8 cellular contexts compared by ENCODE assay signal in the genomic region with DNA sequence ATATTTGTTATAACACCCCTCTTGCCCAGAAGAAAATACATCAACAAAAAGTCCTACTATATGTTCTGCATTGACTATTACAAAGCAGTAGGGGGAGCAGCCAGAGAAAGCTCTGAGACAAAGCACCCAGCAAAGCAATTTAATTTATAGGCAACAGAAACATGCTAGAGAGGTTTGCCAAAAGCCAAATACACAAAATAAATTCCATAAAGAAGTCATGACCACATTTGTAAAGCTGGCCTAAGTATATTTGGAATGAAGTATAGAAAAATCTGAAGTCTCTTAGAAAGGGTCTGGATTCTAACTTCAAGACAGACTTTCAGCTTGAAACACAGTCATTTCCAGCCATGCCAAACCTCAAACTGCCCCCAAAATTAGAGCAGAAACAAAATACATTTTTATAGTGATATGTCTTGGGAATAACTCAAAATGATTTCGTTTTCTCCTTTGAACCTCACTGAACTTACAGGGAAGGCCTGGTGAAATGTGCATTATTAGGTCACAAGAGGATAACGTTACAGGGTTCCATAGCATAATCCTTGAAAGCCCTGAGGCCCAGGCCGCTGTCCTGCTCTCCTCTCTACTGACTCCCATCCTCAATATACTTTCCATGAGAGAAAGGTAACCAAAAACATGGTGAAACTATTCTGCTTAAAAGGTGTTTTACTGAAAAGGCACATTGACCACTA.
A peak's percentile ranks its signal among the peaks of the same experiment; 100 is the strongest.
DNase-seq lines count a peak whose midpoint lies in the region; ATAC-seq and TF ChIP-seq lines count a peak whose summit lies in the region.

No MANE protein-coding gene starts in this region.

- CTCF ChIA-PET in CD4-positive, alpha-beta T cell (lab: Charles Lee): interaction anchor here (0.7 to 3.6 kb wide), 16 partner anchors 10 to 153 kb away, joined by 3 to 29 read pairs (median 4); no protein-coding TSS in a partner anchor
- CTCF ChIA-PET in WTC11 (lab: Charles Lee): interaction anchor here (0.5 to 2.5 kb wide), 13 partner anchors 12 to 1673 kb away, joined by 3 to 12 read pairs (median 4); no protein-coding TSS in a partner anchor

- peaks cover 76% of the 10 kb centered on the region for H3K4me1 Mint-ChIP-seq in CD4-positive, alpha-beta T cell (ENCODE audit: low read depth)
- peaks cover 12% of the 10 kb centered on the region; the same call in 1 of the 2 replicates for H3K4me1 Mint-ChIP-seq in WTC11

- DNase-seq in CD4-positive, alpha-beta T cell: peak in 1 of 10 experiments; percentile 17
- peak; percentile 48 for DNase-seq in LHCN-M2 (ENCODE audit: low read depth)
- no peak for DNase-seq in WTC11 (ENCODE audit: low spot score)
- DNase-seq in germinal center (ENCODE audit: low spot score): peak; percentile 35
- DNase-seq in superior temporal gyrus (ENCODE audit: extremely low spot score): peak; percentile 48

- no peaks in the 10 kb centered on the region for H3K27me3 ChIP-seq in CD4-positive, alpha-beta T cell (ENCODE audit: control insufficient read depth, insufficient read depth, low read length)

- intact Hi-C loops in CD4-positive, alpha-beta T cell (cut with DNase I, micrococcal nuclease): loop anchor here (1.0 to 10.0 kb wide), 5 partner anchors 37 to 338 kb away; no protein-coding TSS in a partner anchor

- TF ChIP-seq CTCF in CD4-positive, alpha-beta T cell (IDR thresholded peaks at IDR 0.05): peak; percentile 80
- peak; percentile 52; the same call in 1 of the 2 replicates for TF ChIP-seq CTCF in GM12875 (IDR thresholded peaks at IDR 0.05; ENCODE audit: borderline replicate concordance, insufficient read depth, low read depth, low read length)
- TF ChIP-seq CTCF in WTC11 (IDR thresholded peaks at IDR 0.05): peak; percentile 25; the same call in 1 of the 2 replicates

- peak overlapping the region; percentile 96 for H3K27ac Mint-ChIP-seq in CD4-positive, alpha-beta T cell
- H3K27ac Mint-ChIP-seq in WTC11: no peak overlapping the region

- H3K27me3 Mint-ChIP-seq in CD4-positive, alpha-beta T cell: no peaks in the 10 kb centered on the region
- H3K27me3 Mint-ChIP-seq in WTC11 (ENCODE audit: low read depth): peaks cover 27% of the 10 kb centered on the region

- H3K27ac ChIP-seq in CD4-positive, alpha-beta T cell (ENCODE audit: low read depth, low read length): no peak overlapping the region

- H3K9me3 Mint-ChIP-seq in CD4-positive, alpha-beta T cell: no peaks in the 10 kb centered on the region
- H3K9me3 Mint-ChIP-seq in WTC11: peaks cover 4% of the 10 kb centered on the region

- H3K36me3 Mint-ChIP-seq in CD4-positive, alpha-beta T cell (ENCODE audit: low read depth): peaks cover 69% of the 10 kb centered on the region
- H3K36me3 Mint-ChIP-seq in WTC11: peaks cover 2% of the 10 kb centered on the region; the same call in 1 of the 2 replicates

- no peaks in the 10 kb centered on the region for H3K9me3 ChIP-seq in CD4-positive, alpha-beta T cell (ENCODE audit: control insufficient read depth, low read length)

- H3K4me3 ChIP-seq in GM12875 (ENCODE audit: low read depth, low read length): no peak overlapping the region

- H3K4me3 Mint-ChIP-seq in CD4-positive, alpha-beta T cell: peak overlapping the region; percentile 86
- H3K4me3 Mint-ChIP-seq in WTC11: no peak overlapping the region

- no peak for ATAC-seq in CD4-positive, alpha-beta T cell (ENCODE audit: poor library complexity)
- peak; percentile 59 for ATAC-seq in WTC11
- ATAC-seq in GM19023 (IDR thresholded peaks at IDR 0.05; ENCODE audit: unreplicated experiment): no peak
- ATAC-seq in GM21528 (IDR thresholded peaks at IDR 0.05; ENCODE audit: low FRiP score, unreplicated experiment): no peak

- POLR2A ChIA-PET in CD4-positive, alpha-beta T cell (lab: Charles Lee): interaction anchor here (0.6 to 4.4 kb wide), 6 partner anchors 76 to 154 kb away, joined by 3 to 69 read pairs (median 20); no protein-coding TSS in a partner anchor
- POLR2A ChIA-PET in WTC11 (lab: Charles Lee): no interaction called here

TF ChIP-seq in WTC11, 78 proteins besides CTCF, POLR2A, EP300 and RAD21 (continues in another document):
- TF ChIP-seq ZNF416 (CRISPR knock-in tag; IDR thresholded peaks at IDR 0.05): no peak
- no peak for TF ChIP-seq GTF2I (CRISPR knock-in tag; conservative IDR thresholded peaks at IDR 0.05)
- TF ChIP-seq, protein P1, sequence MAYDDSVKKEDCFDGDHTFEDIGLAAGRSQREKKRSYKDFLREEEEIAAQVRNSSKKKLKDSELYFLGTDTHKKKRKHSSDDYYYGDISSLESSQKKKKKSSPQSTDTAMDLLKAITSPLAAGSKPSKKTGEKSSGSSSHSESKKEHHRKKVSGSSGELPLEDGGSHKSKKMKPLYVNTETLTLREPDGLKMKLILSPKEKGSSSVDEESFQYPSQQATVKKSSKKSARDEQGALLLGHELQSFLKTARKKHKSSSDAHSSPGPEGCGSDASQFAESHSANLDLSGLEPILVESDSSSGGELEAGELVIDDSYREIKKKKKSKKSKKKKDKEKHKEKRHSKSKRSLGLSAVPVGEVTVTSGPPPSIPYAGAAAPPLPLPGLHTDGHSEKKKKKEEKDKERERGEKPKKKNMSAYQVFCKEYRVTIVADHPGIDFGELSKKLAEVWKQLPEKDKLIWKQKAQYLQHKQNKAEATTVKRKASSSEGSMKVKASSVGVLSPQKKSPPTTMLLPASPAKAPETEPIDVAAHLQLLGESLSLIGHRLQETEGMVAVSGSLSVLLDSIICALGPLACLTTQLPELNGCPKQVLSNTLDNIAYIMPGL (CRISPR knock-in tag; IDR thresholded peaks at IDR 0.05): no peak
- no peak for TF ChIP-seq IRF2 (CRISPR knock-in tag; IDR thresholded peaks at IDR 0.05; ENCODE audit: borderline replicate concordance, low read depth)
- no peak for TF ChIP-seq JUN (CRISPR knock-in tag; IDR thresholded peaks at IDR 0.05)
- no peak for TF ChIP-seq MLX (CRISPR knock-in tag; IDR thresholded peaks at IDR 0.05)
- no peak for TF ChIP-seq ZNF263 (CRISPR knock-in tag; IDR thresholded peaks at IDR 0.05; ENCODE audit: low read depth)
- TF ChIP-seq FOXK1 (CRISPR knock-in tag; IDR thresholded peaks at IDR 0.05): no peak
- TF ChIP-seq JAZF1 (CRISPR knock-in tag; IDR thresholded peaks at IDR 0.05): no peak
- TF ChIP-seq, protein P2, sequence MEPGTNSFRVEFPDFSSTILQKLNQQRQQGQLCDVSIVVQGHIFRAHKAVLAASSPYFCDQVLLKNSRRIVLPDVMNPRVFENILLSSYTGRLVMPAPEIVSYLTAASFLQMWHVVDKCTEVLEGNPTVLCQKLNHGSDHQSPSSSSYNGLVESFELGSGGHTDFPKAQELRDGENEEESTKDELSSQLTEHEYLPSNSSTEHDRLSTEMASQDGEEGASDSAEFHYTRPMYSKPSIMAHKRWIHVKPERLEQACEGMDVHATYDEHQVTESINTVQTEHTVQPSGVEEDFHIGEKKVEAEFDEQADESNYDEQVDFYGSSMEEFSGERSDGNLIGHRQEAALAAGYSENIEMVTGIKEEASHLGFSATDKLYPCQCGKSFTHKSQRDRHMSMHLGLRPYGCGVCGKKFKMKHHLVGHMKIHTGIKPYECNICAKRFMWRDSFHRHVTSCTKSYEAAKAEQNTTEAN (CRISPR knock-in tag; IDR thresholded peaks at IDR 0.05): no peak
- TF ChIP-seq, protein P3, sequence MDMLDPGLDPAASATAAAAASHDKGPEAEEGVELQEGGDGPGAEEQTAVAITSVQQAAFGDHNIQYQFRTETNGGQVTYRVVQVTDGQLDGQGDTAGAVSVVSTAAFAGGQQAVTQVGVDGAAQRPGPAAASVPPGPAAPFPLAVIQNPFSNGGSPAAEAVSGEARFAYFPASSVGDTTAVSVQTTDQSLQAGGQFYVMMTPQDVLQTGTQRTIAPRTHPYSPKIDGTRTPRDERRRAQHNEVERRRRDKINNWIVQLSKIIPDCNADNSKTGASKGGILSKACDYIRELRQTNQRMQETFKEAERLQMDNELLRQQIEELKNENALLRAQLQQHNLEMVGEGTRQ (CRISPR knock-in tag; IDR thresholded peaks at IDR 0.05): no peak
- TF ChIP-seq TP53 (CRISPR knock-in tag; IDR thresholded peaks at IDR 0.05): no peak
- no peak for TF ChIP-seq EMX1 (CRISPR knock-in tag; IDR thresholded peaks at IDR 0.05)
- TF ChIP-seq TCF7 (CRISPR knock-in tag; IDR thresholded peaks at IDR 0.05; ENCODE audit: low read depth): no peak
- TF ChIP-seq ZNF281 (CRISPR knock-in tag; IDR thresholded peaks at IDR 0.05): no peak
- TF ChIP-seq CREB1 (CRISPR knock-in tag; IDR thresholded peaks at IDR 0.05): no peak
- no peak for TF ChIP-seq TEAD4 (CRISPR knock-in tag; IDR thresholded peaks at IDR 0.05)
- TF ChIP-seq ZNF671 (CRISPR knock-in tag; IDR thresholded peaks at IDR 0.05): no peak

Comparison
In these comparisons a context has a peak if more than half of its experiments do, and no peak if none do; other contexts are left out.
1. CTCF ChIP-seq: peak in every context shown above with its lines; median percentile 80 in CD4-positive, alpha-beta T cell; 52 in GM12875; 25 in WTC11.